In genomic region chr4:47837582-47838294, GRCh38 we compare ENCODE assay signal across 8 cellular contexts. TPM values are rescaled to one million over a fixed set of nuclear protein-coding genes. Genes with fewer than 3 reads are reported as not detected.
DNase-seq lines count a peak whose midpoint lies in the region; ATAC-seq and FAIRE-seq lines count a peak whose summit lies in the region.

TSS of gene CORIN (minus strand) at chr4:47838067. CDS start at chr4:47837949, 118 bp downstream.

- FAIRE-seq in urothelium cell line (lab: Jason Lieb, UNC) = no peak

- H3K9me3 ChIP-seq in muscle layer of colon (ENCODE audit: low read length) = no peaks in the 10 kb centered on the region

- H3K27ac ChIP-seq in muscle layer of colon (ENCODE audit: low read depth, low read length) (no peak within 1 kb of the TSS), urinary bladder (ENCODE audit: low read depth) (no peak within 1 kb of the TSS)

- POLR2A ChIA-PET in T-cell (lab: Charles Lee) = interaction anchor here in 1 of 2 donors (0.6 kb wide), 1 partner anchor 16 kb away, joined by 3 read pairs; no protein-coding TSS in a partner anchor

- no peaks in the 10 kb centered on the region for H3K36me3 Mint-ChIP-seq in T-cell
- H3K36me3 Mint-ChIP-seq in effector memory CD8-positive, alpha-beta T cell (ENCODE audit: insufficient read depth) = no peaks in the 10 kb centered on the region

- peak within 1 kb of the TSS; percentile 8 to 63 for H3K27ac Mint-ChIP-seq in T-cell
- H3K27ac Mint-ChIP-seq in effector memory CD8-positive, alpha-beta T cell = peak within 1 kb of the TSS; percentile 75 to 85

- CTCF ChIA-PET in T-cell (lab: Charles Lee) = interaction anchor here (0.6 to 2.5 kb wide), 3 partner anchors 11 to 151 kb away, joined by 3 to 23 read pairs (median 4); no protein-coding TSS in a partner anchor

- no peak within 1 kb of the TSS for H3K9ac ChIP-seq in muscle layer of colon (ENCODE audit: low read length)

- H3K9me3 Mint-ChIP-seq in T-cell = no peaks in the 10 kb centered on the region
- no peaks in the 10 kb centered on the region for H3K9me3 Mint-ChIP-seq in effector memory CD8-positive, alpha-beta T cell

- H3K4me3 Mint-ChIP-seq in T-cell = peak within 1 kb of the TSS; percentile 84 to 90 (median 88)
- peak within 1 kb of the TSS; percentile 89 to 93 for H3K4me3 Mint-ChIP-seq in effector memory CD8-positive, alpha-beta T cell

- 4% methylated on average over 45 of the region's 45 CpGs for WGBS in urinary bladder

- H3K4me3 ChIP-seq in muscle layer of colon (ENCODE audit: low read depth in 1 of 2, low read length in 2 of 2) (peak within 1 kb of the TSS; percentile 44 to 68), urinary bladder (ENCODE audit: low read depth, low read length) (peak within 1 kb of the TSS; percentile 47)

- H3K36me3 ChIP-seq in muscle layer of colon (ENCODE audit: insufficient read depth, low read length) = no peaks in the 10 kb centered on the region
- no peaks in the 10 kb centered on the region for H3K36me3 ChIP-seq in urinary bladder (ENCODE audit: insufficient read depth)

- peaks cover 9 to 13% of the 10 kb centered on the region in 2 donors for H3K27me3 ChIP-seq in muscle layer of colon (ENCODE audit: control insufficient read depth in 1 of 2, insufficient read depth in 2 of 2, low read length in 2 of 2)

- H3K4me1 Mint-ChIP-seq in T-cell = peaks cover 21 to 42% (median 33%) of the 10 kb centered on the region in 3 donors
- H3K4me1 Mint-ChIP-seq in effector memory CD8-positive, alpha-beta T cell (ENCODE audit: low read depth in 2 of 2) = peaks cover 7 to 19% of the 10 kb centered on the region in 2 donors

- peak in 8 of 34 experiments; percentile 1 to 14 (median 4) for DNase-seq in T-cell
- no peak for DNase-seq in effector memory CD8-positive, alpha-beta T cell
- DNase-seq in urothelium cell line (ENCODE audit: low spot score) = no peak
- DNase-seq in NCI-H1930 (lab: John Stamatoyannopoulos, UW) = no peak

- peaks cover 3 to 11% of the 10 kb centered on the region in 2 donors for H3K27me3 Mint-ChIP-seq in T-cell
- no peaks in the 10 kb centered on the region for H3K27me3 Mint-ChIP-seq in effector memory CD8-positive, alpha-beta T cell

- H3K4me1 ChIP-seq in muscle layer of colon (ENCODE audit: insufficient read depth, low read length) (peaks cover 10% of the 10 kb centered on the region), urinary bladder (ENCODE audit: insufficient read depth) (no peaks in the 10 kb centered on the region)

- ATAC-seq in GM18909 (IDR thresholded peaks at IDR 0.05; ENCODE audit: poor library complexity, unreplicated experiment) (peak; percentile 9), HG02938 (IDR thresholded peaks at IDR 0.05; ENCODE audit: unreplicated experiment) (peak; percentile 3), T-cell (replicated peaks in 1 of 4) (peak; percentile 17 to 32 (median 31))
- ATAC-seq in effector memory CD8-positive, alpha-beta T cell (replicated peaks) = peak; percentile 40

RNA-seq across cellular contexts. Expression of gene CORIN, which starts in this region (rescaled TPM):
- total RNA-seq in T-cell = under 1 TPM in 4 of 5 donors, not detected in 1; 0.44 to 0.86 (median 0.55) TPM
- total RNA-seq in urinary bladder = 20.9 TPM
- 8.6 TPM for polyA plus RNA-seq in urinary bladder

Comparison
In these comparisons a context has a peak if more than half of its experiments do, and no peak if none do; other contexts are left out.
1. RNA of gene CORIN (total RNA-seq): 20.9 TPM in urinary bladder (single experiment); 0.44 to 0.86 TPM in T-cell; every median in the first group is over 10 times any median in the second.
2. Peak in ATAC-seq in T-cell; RNA of the gene not detected or under 1 TPM.
3. Peak in every context shown above with its lines, with median percentiles within 50 percentile points of each other: ATAC-seq.